Comparison of ENCODE assay signal across 8 cellular contexts in the genomic region with DNA sequence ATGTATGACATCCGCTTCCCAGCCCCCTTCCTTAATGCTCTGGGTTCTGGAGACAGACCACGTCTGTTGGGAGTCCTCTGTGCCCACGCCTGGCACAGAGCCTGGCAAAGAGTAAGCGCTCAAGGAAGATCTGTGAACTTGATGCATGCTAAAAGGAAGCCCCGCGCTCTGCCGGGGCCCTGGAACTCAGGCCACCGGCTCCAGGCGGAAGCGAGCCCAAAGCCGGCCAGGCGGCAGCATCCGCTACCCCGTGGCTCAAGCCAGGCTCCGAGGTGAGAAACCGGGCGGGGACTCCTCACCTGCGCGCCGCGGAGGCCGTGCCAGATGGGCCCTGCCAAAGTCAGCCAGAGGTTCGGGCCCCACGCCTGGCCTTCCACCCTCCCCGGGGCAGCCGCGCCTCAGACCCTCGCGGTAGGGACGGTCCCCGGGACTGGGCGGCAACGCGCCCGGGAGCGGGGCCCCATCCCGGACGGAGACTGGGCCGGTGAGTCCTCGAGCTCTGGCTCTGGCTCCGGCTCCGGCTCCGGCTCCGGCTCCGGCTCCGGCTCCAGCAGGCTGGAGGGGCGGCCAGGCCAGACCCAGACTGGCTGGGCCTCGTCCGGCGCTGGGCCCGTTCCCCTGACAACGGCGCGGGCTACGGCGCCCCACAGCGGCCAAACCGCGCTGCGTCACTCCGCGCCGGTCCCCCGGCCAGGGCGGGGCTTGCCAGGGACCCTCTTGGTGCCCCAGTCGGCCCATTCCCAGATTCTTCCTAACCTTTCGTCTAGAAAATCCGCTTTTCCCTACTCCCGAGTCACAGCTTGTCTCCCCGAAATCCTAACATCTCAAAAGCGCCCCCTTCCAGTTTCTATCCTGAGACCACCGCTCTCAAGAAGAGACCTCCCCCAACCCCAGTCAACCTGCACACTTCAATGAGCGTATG. TPM values are rescaled to one million over a fixed set of nuclear protein-coding genes. Genes with fewer than 3 reads are reported as not detected.
DNase-seq lines count a peak whose midpoint lies in the region; ATAC-seq and TF ChIP-seq lines count a peak whose summit lies in the region.

A gene with protein sequence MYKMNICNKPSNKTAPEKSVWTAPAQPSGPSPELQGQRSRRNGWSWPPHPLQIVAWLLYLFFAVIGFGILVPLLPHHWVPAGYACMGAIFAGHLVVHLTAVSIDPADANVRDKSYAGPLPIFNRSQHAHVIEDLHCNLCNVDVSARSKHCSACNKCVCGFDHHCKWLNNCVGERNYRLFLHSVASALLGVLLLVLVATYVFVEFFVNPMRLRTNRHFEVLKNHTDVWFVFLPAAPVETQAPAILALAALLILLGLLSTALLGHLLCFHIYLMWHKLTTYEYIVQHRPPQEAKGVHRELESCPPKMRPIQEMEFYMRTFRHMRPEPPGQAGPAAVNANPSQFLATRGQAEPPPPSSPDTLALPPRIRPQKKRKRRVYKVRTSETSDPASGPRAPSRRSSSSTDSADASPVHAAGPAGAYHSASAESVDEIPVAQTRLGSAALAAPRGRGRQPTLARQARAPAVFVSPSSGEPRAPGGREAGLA (minus strand): TSS at position 606 of the 922 bp plus-strand sequence. CDS start 8,702 bp downstream, outside the sequence.

- H3K18ac ChIP-seq in mesendoderm (ENCODE audit: low read length): peak within 1 kb of the TSS; percentile 81

- H2BK15ac ChIP-seq in mesendoderm (replicated peaks; ENCODE audit: low read depth): no peak within 1 kb of the TSS

- H3K9me3 Mint-ChIP-seq in activated CD8-positive, alpha-beta memory T cell treated with anti-CD3 and anti-CD28 coated beads, Interleukin-2, amount 10 ng/mL, durations not matched to agents 7 days and 5 days (ENCODE audit: low read depth): no peaks in the 10 kb centered on the region
- no peaks in the 10 kb centered on the region for H3K9me3 Mint-ChIP-seq in stimulated activated effector memory CD8-positive, alpha-beta T cell treated with anti-CD3 and anti-CD28 coated beads, Interleukin-12 subunit alpha, Interleukin-12 subunit beta, amount 100 ng/mL, for 72 hours

- H3K27me3 ChIP-seq in mesendoderm (ENCODE audit: insufficient read depth, low read length, poor library complexity): no peaks in the 10 kb centered on the region

- H3K4me1 Mint-ChIP-seq in activated CD8-positive, alpha-beta memory T cell treated with anti-CD3 and anti-CD28 coated beads, Interleukin-2, amount 10 ng/mL, durations not matched to agents 7 days and 5 days: peaks cover 14% of the 10 kb centered on the region
- H3K4me1 Mint-ChIP-seq in stimulated activated effector memory CD8-positive, alpha-beta T cell treated with anti-CD3 and anti-CD28 coated beads, Interleukin-12 subunit alpha, Interleukin-12 subunit beta, amount 100 ng/mL, for 72 hours: peaks cover 13% of the 10 kb centered on the region

- H3K36me3 ChIP-seq in mesendoderm (ENCODE audit: control insufficient read depth, insufficient read depth, low read length): no peaks in the 10 kb centered on the region

- CTCF ChIA-PET in activated CD8-positive, alpha-beta memory T cell treated with anti-CD3 and anti-CD28 coated beads, Interleukin-2, amount 10 ng/mL, durations not matched to agents 7 days and 5 days (lab: Charles Lee): interaction anchor here (0.6 to 2.7 kb wide), 14 partner anchors 10 to 156 kb away, joined by 3 to 18 read pairs (median 4); partner anchors contain the start of gene TPPP3

- H3K27ac ChIP-seq in mesendoderm (ENCODE audit: low read depth, low read length): no peak within 1 kb of the TSS

- H2BK120ac ChIP-seq in mesendoderm (ENCODE audit: low read depth, low read length): no peak within 1 kb of the TSS

- peak within 1 kb of the TSS; percentile 57 for H3K4me3 Mint-ChIP-seq in activated CD8-positive, alpha-beta memory T cell treated with anti-CD3 and anti-CD28 coated beads, Interleukin-2, amount 10 ng/mL, durations not matched to agents 7 days and 5 days
- H3K4me3 Mint-ChIP-seq in stimulated activated effector memory CD8-positive, alpha-beta T cell treated with anti-CD3 and anti-CD28 coated beads, Interleukin-12 subunit alpha, Interleukin-12 subunit beta, amount 100 ng/mL, for 72 hours: peak within 1 kb of the TSS; percentile 73

- no peak within 1 kb of the TSS for H2BK5ac ChIP-seq in mesendoderm (ENCODE audit: low read length)

- H3K4me1 ChIP-seq in mesendoderm (ENCODE audit: control insufficient read depth, low read depth, low read length): no peaks in the 10 kb centered on the region

- H2AK5ac ChIP-seq in mesendoderm (ENCODE audit: low read length): no peak within 1 kb of the TSS

- peak within 1 kb of the TSS; percentile 59 for H3K4me3 ChIP-seq in epithelial cell of esophagus (ENCODE audit: low read length)
- H3K4me3 ChIP-seq in mesendoderm (ENCODE audit: low read length): peak within 1 kb of the TSS; percentile 0

- H3K36me3 Mint-ChIP-seq in activated CD8-positive, alpha-beta memory T cell treated with anti-CD3 and anti-CD28 coated beads, Interleukin-2, amount 10 ng/mL, durations not matched to agents 7 days and 5 days: no peaks in the 10 kb centered on the region
- peaks cover 5% of the 10 kb centered on the region for H3K36me3 Mint-ChIP-seq in stimulated activated effector memory CD8-positive, alpha-beta T cell treated with anti-CD3 and anti-CD28 coated beads, Interleukin-12 subunit alpha, Interleukin-12 subunit beta, amount 100 ng/mL, for 72 hours

- peak within 1 kb of the TSS; percentile 37 for H3K4me2 ChIP-seq in mesendoderm (ENCODE audit: low read length)

- peak within 1 kb of the TSS; percentile 7 for H4K8ac ChIP-seq in mesendoderm (ENCODE audit: low read depth, low read length)

- peak; percentile 37 for TF ChIP-seq CTCF in epithelial cell of esophagus (IDR thresholded peaks at IDR 0.05; ENCODE audit: insufficient read depth, low read depth, low read length, missing control alignments)

- H3K9ac ChIP-seq in mesendoderm (ENCODE audit: low read length): peak within 1 kb of the TSS; percentile 80

- H3K79me1 ChIP-seq in mesendoderm (ENCODE audit: low read length): no peaks in the 10 kb centered on the region

- peak within 1 kb of the TSS; percentile 63 for H3K4ac ChIP-seq in mesendoderm (ENCODE audit: low read depth, low read length)

- H3K27me3 Mint-ChIP-seq in activated CD8-positive, alpha-beta memory T cell treated with anti-CD3 and anti-CD28 coated beads, Interleukin-2, amount 10 ng/mL, durations not matched to agents 7 days and 5 days: peaks cover 36% of the 10 kb centered on the region

- H4K5ac ChIP-seq in mesendoderm (ENCODE audit: low read length): no peak within 1 kb of the TSS

- DNase-seq in DMS153 (lab: John Stamatoyannopoulos, UW): peak; percentile 5
- peak; percentile 35 for DNase-seq in NCI-H1105 (lab: John Stamatoyannopoulos, UW)
- peak; percentile 60 for DNase-seq in activated CD8-positive, alpha-beta memory T cell treated with anti-CD3 and anti-CD28 coated beads, Interleukin-2, amount 10 ng/mL, durations not matched to agents 7 days and 5 days
- DNase-seq in epithelial cell of esophagus (ENCODE audit: low read depth): peak; percentile 64
- DNase-seq in mesendoderm: peak; percentile 83
- DNase-seq in stimulated activated effector memory CD8-positive, alpha-beta T cell treated with anti-CD3 and anti-CD28 coated beads, Interleukin-12 subunit alpha, Interleukin-12 subunit beta, amount 100 ng/mL, for 72 hours (ENCODE audit: low spot score in 2 of 2): peak; percentile 69 to 85
- DNase-seq in SW480 (ENCODE audit: low spot score): no peak

- H3K23ac ChIP-seq in mesendoderm (ENCODE audit: low read length): no peak within 1 kb of the TSS

- H3K79me2 ChIP-seq in mesendoderm (ENCODE audit: control insufficient read depth, insufficient read depth, low read length): no peaks in the 10 kb centered on the region

- no peak within 1 kb of the TSS for H3K27ac Mint-ChIP-seq in activated CD8-positive, alpha-beta memory T cell treated with anti-CD3 and anti-CD28 coated beads, Interleukin-2, amount 10 ng/mL, durations not matched to agents 7 days and 5 days
- H3K27ac Mint-ChIP-seq in stimulated activated effector memory CD8-positive, alpha-beta T cell treated with anti-CD3 and anti-CD28 coated beads, Interleukin-12 subunit alpha, Interleukin-12 subunit beta, amount 100 ng/mL, for 72 hours: peak within 1 kb of the TSS; percentile 75

- peak within 1 kb of the TSS; percentile 73 for H3K56ac ChIP-seq in mesendoderm (ENCODE audit: low read length)

- ATAC-seq in GM21737 (IDR thresholded peaks at IDR 0.05; ENCODE audit: unreplicated experiment): peak; percentile 77
- peak; percentile 91 for ATAC-seq in activated CD8-positive, alpha-beta memory T cell treated with anti-CD3 and anti-CD28 coated beads, Interleukin-2, amount 10 ng/mL, durations not matched to agents 7 days and 5 days
- peak; percentile 94 for ATAC-seq in stimulated activated effector memory CD8-positive, alpha-beta T cell treated with anti-CD3 and anti-CD28 coated beads, Interleukin-12 subunit alpha, Interleukin-12 subunit beta, amount 100 ng/mL, for 72 hours

- WGBS in mesendoderm (ENCODE audit: extremely low coverage, insufficient coverage, low lambda C conversion rate): no CpG with 5 or more reads among the region's 73 CpGs

RNA-seq across cellular contexts. Expression of the gene that starts here (rescaled TPM):
- under 1 TPM; 0.41 to 0.49 TPM for total RNA-seq in activated CD8-positive, alpha-beta memory T cell treated with anti-CD3 and anti-CD28 coated beads, Interleukin-2, amount 10 ng/mL, durations not matched to agents 7 days and 5 days
- polyA plus RNA-seq in mesendoderm (2013, experiment 1 of 2): 0.72 TPM
- 0.94 TPM for polyA plus RNA-seq in mesendoderm (2013, experiment 2 of 2)

Comparison
In these comparisons a context has a peak if more than half of its experiments do, and no peak if none do; other contexts are left out.
1. Peak in DNase-seq and ATAC-seq in activated CD8-positive, alpha-beta memory T cell treated with anti-CD3 and anti-CD28 coated beads, Interleukin-2, amount 10 ng/mL, durations not matched to agents 7 days and 5 days; RNA of the gene not detected or under 1 TPM.